1 cellular context compared by ENCODE assay signal in genomic region chr9:128192601-128193371, GRCh38.
TF ChIP-seq lines count a peak whose summit lies in the region.

No MANE protein-coding gene starts in this region.

TF ChIP-seq in K562, 482 proteins besides CTCF, POLR2A, EP300 and RAD21 (continued from another document and continues in another):
- TF ChIP-seq, protein P1, sequence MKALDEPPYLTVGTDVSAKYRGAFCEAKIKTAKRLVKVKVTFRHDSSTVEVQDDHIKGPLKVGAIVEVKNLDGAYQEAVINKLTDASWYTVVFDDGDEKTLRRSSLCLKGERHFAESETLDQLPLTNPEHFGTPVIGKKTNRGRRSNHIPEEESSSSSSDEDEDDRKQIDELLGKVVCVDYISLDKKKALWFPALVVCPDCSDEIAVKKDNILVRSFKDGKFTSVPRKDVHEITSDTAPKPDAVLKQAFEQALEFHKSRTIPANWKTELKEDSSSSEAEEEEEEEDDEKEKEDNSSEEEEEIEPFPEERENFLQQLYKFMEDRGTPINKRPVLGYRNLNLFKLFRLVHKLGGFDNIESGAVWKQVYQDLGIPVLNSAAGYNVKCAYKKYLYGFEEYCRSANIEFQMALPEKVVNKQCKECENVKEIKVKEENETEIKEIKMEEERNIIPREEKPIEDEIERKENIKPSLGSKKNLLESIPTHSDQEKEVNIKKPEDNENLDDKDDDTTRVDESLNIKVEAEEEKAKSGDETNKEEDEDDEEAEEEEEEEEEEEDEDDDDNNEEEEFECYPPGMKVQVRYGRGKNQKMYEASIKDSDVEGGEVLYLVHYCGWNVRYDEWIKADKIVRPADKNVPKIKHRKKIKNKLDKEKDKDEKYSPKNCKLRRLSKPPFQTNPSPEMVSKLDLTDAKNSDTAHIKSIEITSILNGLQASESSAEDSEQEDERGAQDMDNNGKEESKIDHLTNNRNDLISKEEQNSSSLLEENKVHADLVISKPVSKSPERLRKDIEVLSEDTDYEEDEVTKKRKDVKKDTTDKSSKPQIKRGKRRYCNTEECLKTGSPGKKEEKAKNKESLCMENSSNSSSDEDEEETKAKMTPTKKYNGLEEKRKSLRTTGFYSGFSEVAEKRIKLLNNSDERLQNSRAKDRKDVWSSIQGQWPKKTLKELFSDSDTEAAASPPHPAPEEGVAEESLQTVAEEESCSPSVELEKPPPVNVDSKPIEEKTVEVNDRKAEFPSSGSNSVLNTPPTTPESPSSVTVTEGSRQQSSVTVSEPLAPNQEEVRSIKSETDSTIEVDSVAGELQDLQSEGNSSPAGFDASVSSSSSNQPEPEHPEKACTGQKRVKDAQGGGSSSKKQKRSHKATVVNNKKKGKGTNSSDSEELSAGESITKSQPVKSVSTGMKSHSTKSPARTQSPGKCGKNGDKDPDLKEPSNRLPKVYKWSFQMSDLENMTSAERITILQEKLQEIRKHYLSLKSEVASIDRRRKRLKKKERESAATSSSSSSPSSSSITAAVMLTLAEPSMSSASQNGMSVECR (CRISPR knock-in tag; IDR thresholded peaks at IDR 0.05): no peak
- TF ChIP-seq, protein P2, sequence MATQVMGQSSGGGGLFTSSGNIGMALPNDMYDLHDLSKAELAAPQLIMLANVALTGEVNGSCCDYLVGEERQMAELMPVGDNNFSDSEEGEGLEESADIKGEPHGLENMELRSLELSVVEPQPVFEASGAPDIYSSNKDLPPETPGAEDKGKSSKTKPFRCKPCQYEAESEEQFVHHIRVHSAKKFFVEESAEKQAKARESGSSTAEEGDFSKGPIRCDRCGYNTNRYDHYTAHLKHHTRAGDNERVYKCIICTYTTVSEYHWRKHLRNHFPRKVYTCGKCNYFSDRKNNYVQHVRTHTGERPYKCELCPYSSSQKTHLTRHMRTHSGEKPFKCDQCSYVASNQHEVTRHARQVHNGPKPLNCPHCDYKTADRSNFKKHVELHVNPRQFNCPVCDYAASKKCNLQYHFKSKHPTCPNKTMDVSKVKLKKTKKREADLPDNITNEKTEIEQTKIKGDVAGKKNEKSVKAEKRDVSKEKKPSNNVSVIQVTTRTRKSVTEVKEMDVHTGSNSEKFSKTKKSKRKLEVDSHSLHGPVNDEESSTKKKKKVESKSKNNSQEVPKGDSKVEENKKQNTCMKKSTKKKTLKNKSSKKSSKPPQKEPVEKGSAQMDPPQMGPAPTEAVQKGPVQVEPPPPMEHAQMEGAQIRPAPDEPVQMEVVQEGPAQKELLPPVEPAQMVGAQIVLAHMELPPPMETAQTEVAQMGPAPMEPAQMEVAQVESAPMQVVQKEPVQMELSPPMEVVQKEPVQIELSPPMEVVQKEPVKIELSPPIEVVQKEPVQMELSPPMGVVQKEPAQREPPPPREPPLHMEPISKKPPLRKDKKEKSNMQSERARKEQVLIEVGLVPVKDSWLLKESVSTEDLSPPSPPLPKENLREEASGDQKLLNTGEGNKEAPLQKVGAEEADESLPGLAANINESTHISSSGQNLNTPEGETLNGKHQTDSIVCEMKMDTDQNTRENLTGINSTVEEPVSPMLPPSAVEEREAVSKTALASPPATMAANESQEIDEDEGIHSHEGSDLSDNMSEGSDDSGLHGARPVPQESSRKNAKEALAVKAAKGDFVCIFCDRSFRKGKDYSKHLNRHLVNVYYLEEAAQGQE (CRISPR knock-in tag; IDR thresholded peaks at IDR 0.05; ENCODE audit: low read depth): peak; percentile 85
- TF ChIP-seq TSHZ1 (CRISPR knock-in tag; IDR thresholded peaks at IDR 0.05) (no peak), THRB (CRISPR knock-in tag; conservative IDR thresholded peaks at IDR 0.05) (0 out of 2 replicates have a peak, but pooled peaks have one; percentile 45), NFYB (IDR thresholded peaks at IDR 0.05; ENCODE audit: extremely low read depth, insufficient read length) (no peak), ZNF23 (CRISPR knock-in tag; IDR thresholded peaks at IDR 0.05) (no peak), ZC3H8 (IDR thresholded peaks at IDR 0.05) (no peak), IFI16 (CRISPR knock-in tag; IDR thresholded peaks at IDR 0.05) (0 out of 2 replicates have a peak, but pooled peaks have one; percentile 52), ARID3B (CRISPR knock-in tag; IDR thresholded peaks at IDR 0.05; ENCODE audit: borderline replicate concordance) (no peak), HDAC1 (IDR thresholded peaks at IDR 0.05) (no peak), HBP1 (CRISPR knock-in tag; IDR thresholded peaks at IDR 0.05) (peak; percentile 49; the same call in 1 of the 2 replicates), AFF1 (IDR thresholded peaks at IDR 0.05; ENCODE audit: low read depth in 1 of 2, partially characterized antibody in 2 of 2) (no peak), TCF3 (CRISPR knock-in tag; IDR thresholded peaks at IDR 0.05) (no peak), HMGN3 (IDR thresholded peaks at IDR 0.05; ENCODE audit: borderline replicate concordance, extremely low read depth, insufficient read length, low read depth, low read length) (no peak), PTRF (tag; IDR thresholded peaks at IDR 0.05) (no peak), HDAC8 (tag; IDR thresholded peaks at IDR 0.05) (peak; percentile 41; the same call in 1 of the 2 replicates), ELK1 (CRISPR knock-in tag; IDR thresholded peaks at IDR 0.05) (no peak), ZC3H4 (CRISPR knock-in tag; IDR thresholded peaks at IDR 0.05; ENCODE audit: borderline replicate concordance) (no peak), ZNF311 (CRISPR knock-in tag; IDR thresholded peaks at IDR 0.05) (0 out of 2 replicates have a peak, but pooled peaks have one; percentile 27), RBFOX2 (IDR thresholded peaks at IDR 0.05; ENCODE audit: low read depth, low read length) (peak; percentile 75), ARNT (IDR thresholded peaks at IDR 0.05) (no peak), NR0B1 (IDR thresholded peaks at IDR 0.05; ENCODE audit: partially characterized antibody) (no peak), KHSRP (IDR thresholded peaks at IDR 0.05) (no peak)
- TF ChIP-seq, protein P3, sequence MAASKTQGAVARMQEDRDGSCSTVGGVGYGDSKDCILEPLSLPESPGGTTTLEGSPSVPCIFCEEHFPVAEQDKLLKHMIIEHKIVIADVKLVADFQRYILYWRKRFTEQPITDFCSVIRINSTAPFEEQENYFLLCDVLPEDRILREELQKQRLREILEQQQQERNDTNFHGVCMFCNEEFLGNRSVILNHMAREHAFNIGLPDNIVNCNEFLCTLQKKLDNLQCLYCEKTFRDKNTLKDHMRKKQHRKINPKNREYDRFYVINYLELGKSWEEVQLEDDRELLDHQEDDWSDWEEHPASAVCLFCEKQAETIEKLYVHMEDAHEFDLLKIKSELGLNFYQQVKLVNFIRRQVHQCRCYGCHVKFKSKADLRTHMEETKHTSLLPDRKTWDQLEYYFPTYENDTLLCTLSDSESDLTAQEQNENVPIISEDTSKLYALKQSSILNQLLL (CRISPR knock-in tag; IDR thresholded peaks at IDR 0.05; ENCODE audit: borderline replicate concordance): no peak
